8 cellular contexts compared by ENCODE assay signal in the genomic region with DNA sequence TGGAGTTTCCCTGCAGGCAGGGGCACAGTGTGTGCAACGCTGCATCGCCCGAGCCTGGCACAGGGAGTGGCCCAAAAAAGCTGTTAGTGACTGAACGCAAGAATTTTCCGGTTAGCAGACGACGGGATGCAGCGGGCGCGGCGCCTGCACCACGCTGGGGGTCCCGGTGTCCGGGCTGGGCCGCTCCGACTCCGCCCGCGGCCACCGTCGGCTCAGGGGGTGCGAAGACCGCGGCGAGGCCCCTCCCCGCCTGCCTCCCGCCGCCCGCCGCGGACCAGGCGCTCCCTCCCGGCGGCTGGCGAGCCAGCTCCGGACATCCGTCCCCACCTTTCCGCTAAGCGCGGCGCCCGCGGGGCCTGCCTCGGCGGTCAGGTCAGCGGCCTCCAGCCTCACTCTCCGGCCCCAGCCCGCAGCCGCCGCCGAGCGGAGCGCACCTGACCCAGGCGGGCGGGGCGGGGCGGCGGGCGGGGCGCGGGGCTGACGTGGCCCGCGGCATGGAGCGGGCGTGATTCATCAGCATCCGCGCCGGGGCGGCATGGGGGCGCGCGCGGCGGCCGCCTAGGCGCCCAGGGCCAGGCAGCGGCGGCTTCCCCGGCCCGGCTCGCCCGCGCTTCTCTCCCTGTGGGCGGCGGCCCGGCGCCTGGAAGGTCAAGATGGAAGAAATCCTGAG.
A peak's percentile ranks its signal among the peaks of the same experiment; 100 is the strongest.
DNase-seq lines count a peak whose midpoint lies in the region; ATAC-seq, FAIRE-seq and TF ChIP-seq lines count a peak whose summit lies in the region.

A gene with protein sequence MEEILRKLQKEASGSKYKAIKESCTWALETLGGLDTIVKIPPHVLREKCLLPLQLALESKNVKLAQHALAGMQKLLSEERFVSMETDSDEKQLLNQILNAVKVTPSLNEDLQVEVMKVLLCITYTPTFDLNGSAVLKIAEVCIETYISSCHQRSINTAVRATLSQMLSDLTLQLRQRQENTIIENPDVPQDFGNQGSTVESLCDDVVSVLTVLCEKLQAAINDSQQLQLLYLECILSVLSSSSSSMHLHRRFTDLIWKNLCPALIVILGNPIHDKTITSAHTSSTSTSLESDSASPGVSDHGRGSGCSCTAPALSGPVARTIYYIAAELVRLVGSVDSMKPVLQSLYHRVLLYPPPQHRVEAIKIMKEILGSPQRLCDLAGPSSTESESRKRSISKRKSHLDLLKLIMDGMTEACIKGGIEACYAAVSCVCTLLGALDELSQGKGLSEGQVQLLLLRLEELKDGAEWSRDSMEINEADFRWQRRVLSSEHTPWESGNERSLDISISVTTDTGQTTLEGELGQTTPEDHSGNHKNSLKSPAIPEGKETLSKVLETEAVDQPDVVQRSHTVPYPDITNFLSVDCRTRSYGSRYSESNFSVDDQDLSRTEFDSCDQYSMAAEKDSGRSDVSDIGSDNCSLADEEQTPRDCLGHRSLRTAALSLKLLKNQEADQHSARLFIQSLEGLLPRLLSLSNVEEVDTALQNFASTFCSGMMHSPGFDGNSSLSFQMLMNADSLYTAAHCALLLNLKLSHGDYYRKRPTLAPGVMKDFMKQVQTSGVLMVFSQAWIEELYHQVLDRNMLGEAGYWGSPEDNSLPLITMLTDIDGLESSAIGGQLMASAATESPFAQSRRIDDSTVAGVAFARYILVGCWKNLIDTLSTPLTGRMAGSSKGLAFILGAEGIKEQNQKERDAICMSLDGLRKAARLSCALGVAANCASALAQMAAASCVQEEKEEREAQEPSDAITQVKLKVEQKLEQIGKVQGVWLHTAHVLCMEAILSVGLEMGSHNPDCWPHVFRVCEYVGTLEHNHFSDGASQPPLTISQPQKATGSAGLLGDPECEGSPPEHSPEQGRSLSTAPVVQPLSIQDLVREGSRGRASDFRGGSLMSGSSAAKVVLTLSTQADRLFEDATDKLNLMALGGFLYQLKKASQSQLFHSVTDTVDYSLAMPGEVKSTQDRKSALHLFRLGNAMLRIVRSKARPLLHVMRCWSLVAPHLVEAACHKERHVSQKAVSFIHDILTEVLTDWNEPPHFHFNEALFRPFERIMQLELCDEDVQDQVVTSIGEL (N-terminal part only) (plus strand): TSS at position 506 of the 670 bp plus-strand sequence. CDS start 148 bp downstream, at position 654.

- H3K27ac ChIP-seq in mucosa of rectum (ENCODE audit: low read depth in 2 of 2, low read length in 2 of 2), result peak within 1 kb of the TSS; percentile 71 to 88

- H3K27me3 ChIP-seq in mucosa of rectum (ENCODE audit: control insufficient read depth in 2 of 2, insufficient read depth in 2 of 2, low read length in 2 of 2), result peaks cover 0 to 5% of the 10 kb centered on the region in 2 donors

- H3K36me3 ChIP-seq in mucosa of rectum (ENCODE audit: control insufficient read depth in 2 of 2, insufficient read depth in 2 of 2, low read length in 2 of 2), result no peaks in the 10 kb centered on the region

- DNase-seq in GM10266 (ENCODE audit: extremely low spot score) (peak; percentile 78), NCI-H345 (lab: John Stamatoyannopoulos, UW) (peak; percentile 76), activated T-cell treated with anti-CD3 and anti-CD28 coated beads for 1 hour (ENCODE audit: low read depth) (peak; percentile 42), epidermal melanocyte (ENCODE audit: insufficient read length, low spot score) (peak; percentile 40), GM19239 (ENCODE audit: insufficient read length, low spot score) (no peak)
- peak; percentile 73 for DNase-seq in stimulated activated CD8-positive, alpha-beta memory T cell treated with anti-CD3 and anti-CD28 coated beads, Interleukin-4, amount 100 ng/mL, for 48 hours

- peak within 1 kb of the TSS; percentile 81 to 85 for H3K4me3 ChIP-seq in mucosa of rectum (ENCODE audit: low read length in 2 of 2)

- peak; percentile 81 for ATAC-seq in HG02571 (IDR thresholded peaks at IDR 0.05; ENCODE audit: unreplicated experiment)

- FAIRE-seq in GM19239 (lab: Jason Lieb, UNC), result no peak

- peak within 1 kb of the TSS; percentile 68 to 91 for H3K9ac ChIP-seq in mucosa of rectum (ENCODE audit: low read depth in 1 of 2, low read length in 2 of 2)

- no peak for TF ChIP-seq CTCF in GM10266 (IDR thresholded peaks at IDR 0.05; ENCODE audit: control insufficient read depth, insufficient read depth, low read depth, missing control alignments)

- H3K9me3 ChIP-seq in mucosa of rectum (ENCODE audit: control insufficient read depth in 2 of 2, low read length in 2 of 2), result no peaks in the 10 kb centered on the region

- peaks cover 0 to 7% of the 10 kb centered on the region in 2 donors for H3K4me1 ChIP-seq in mucosa of rectum (ENCODE audit: control insufficient read depth in 2 of 2, insufficient read depth in 2 of 2, low read length in 2 of 2)
